ENCODE assay signal across 26 cellular contexts in the genomic region with DNA sequence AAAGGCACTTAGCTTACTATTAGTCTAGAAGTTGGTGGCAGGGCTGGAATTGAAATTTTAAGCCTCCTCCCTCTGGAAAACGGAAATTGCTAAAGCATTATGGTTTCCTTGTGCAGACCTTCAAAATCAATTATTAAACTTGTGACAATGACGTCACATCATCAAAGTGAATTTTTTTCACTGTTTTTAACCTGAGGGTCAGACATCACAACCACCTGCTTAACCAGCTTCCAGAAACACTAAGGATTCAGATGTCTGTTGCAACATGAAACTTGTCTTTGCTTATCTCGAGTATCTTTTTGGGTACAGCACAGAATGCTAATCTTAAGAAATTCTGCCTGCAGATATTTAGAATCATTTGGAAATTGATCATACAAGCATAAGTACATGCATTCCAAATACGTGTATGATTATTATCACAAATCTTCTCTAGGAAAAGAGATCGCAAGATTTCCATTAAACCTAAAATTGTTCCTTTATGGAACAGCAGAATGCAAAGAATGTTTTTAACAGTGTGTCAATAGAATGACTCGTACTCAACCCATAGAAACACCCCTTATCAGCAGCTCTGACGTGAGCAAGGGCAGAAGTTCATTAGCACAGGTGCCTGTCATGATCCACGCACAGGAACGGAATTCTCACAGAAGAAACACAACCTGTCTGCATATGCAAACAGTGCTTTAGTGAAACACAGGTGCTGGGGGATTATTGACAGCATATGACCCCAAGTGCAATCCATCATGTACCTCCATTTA. TPM values are rescaled to one million over a fixed set of nuclear protein-coding genes. Genes with fewer than 3 reads are reported as not detected.
A peak's percentile ranks its signal among the peaks of the same experiment; 100 is the strongest.
DNase-seq lines count a peak whose midpoint lies in the region; ATAC-seq, FAIRE-seq and TF ChIP-seq lines count a peak whose summit lies in the region.
"Had no signal": no experiment of that assay in that cellular context is flagged by ENCODE, and none has a peak within 500 bp of the region (broad histone marks: within the 10 kb centered on the region; RNA-seq: fewer than 3 reads in every experiment).

No MANE protein-coding gene starts in this region.

- intact Hi-C loops in cardiac septum (cut with DNase I), result loop anchor here (10.0 kb wide), 1 partner anchor 119 kb away; no protein-coding TSS in a partner anchor
- intact Hi-C loops in right cardiac atrium (cut with DNase I), result loop anchor here in 1 of 4 donors (10.0 kb wide), 1 partner anchor 49 kb away; the partner anchor contains the start of gene LARP4B

- DNase-seq in cardiac septum (ENCODE audit: low spot score), result peak; percentile 4
- DNase-seq in right cardiac atrium, result no peak
- DNase-seq in bronchial epithelial cell (ENCODE audit: low read depth), result peak; percentile 22
- DNase-seq in lung (ENCODE audit: low spot score), result peak; percentile 62
- DNase-seq in GM13976 (ENCODE audit: low spot score), result no peak
- DNase-seq: activated B cell treated with CpG ODN at 0.5 μM for 24 hours; activated CD8-positive, alpha-beta T cell treated with anti-CD3 and anti-CD28 coated beads for 36 hours; activated T-cell treated with anti-CD3 and anti-CD28 coated beads, Interleukin-2, amount 50 U/mL, for 4 hours; CD4-positive, alpha-beta T cell; effector CD8-positive, alpha-beta T cell; hypothalamus; left cardiac atrium; NCI-H510A treated with DMSO at 0.1 percent for 48 hours; ovary; SHP77 treated with DMSO at 0.1 percent for 48 hours; stimulated activated CD4-positive, alpha-beta T cell treated with anti-CD3 and anti-CD28 coated beads, Interleukin-12 subunit alpha, Interleukin-12 subunit beta, amount 100 ng/mL, for 4 hours; T-helper 2 cell; transverse colon had no signal

- no peaks in the 10 kb centered on the region for H3K9me3 ChIP-seq in right cardiac atrium (ENCODE audit: control insufficient read depth, low read length)
- H3K9me3 ChIP-seq in lung (ENCODE audit: control insufficient read depth in 2 of 2, insufficient read depth in 1 of 2, low read length in 1 of 2), result peaks cover 1 to 10% of the 10 kb centered on the region in 2 donors
- H3K9me3 ChIP-seq: ovary had no signal

- H3K27me3 ChIP-seq in right cardiac atrium (ENCODE audit: control insufficient read depth, insufficient read depth) (no peaks in the 10 kb centered on the region), bronchial epithelial cell (ENCODE audit: control insufficient read depth, insufficient read depth, low read length) (no peaks in the 10 kb centered on the region), lung (ENCODE audit: control insufficient read depth, insufficient read depth) (no peaks in the 10 kb centered on the region)
- H3K27me3 ChIP-seq: ovary, transverse colon had no signal

- no peak overlapping the region for H3K4me3 ChIP-seq in right cardiac atrium (ENCODE audit: low read length)
- H3K4me3 ChIP-seq in bronchial epithelial cell (ENCODE audit: low read depth, low read length), result no peak overlapping the region
- H3K4me3 ChIP-seq in lung, result no peak overlapping the region
- H3K4me3 ChIP-seq: ovary, transverse colon had no signal

- H3K27ac ChIP-seq in right cardiac atrium (ENCODE audit: low read length) (no peak overlapping the region), lung (ENCODE audit: low read depth in 1 of 2, low read length in 1 of 2) (peak overlapping the region in 1 of 2 donors; percentile 67)
- H3K27ac ChIP-seq: ovary, transverse colon had no signal

- no peak for FAIRE-seq in bronchial epithelial cell (lab: Jason Lieb, UNC)

- TF ChIP-seq CTCF in bronchial epithelial cell (IDR thresholded peaks at IDR 0.05; ENCODE audit: insufficient read depth, low read length, severe bottlenecking) (no peak), lung (IDR thresholded peaks at IDR 0.05; ENCODE audit: control extremely low read depth, extremely low read depth) (no peak), GM13976 (IDR thresholded peaks at IDR 0.05; ENCODE audit: borderline replicate concordance, control extremely low read depth, extremely low read depth, insufficient read depth, missing control alignments) (no peak)

- H3K36me3 ChIP-seq in bronchial epithelial cell (ENCODE audit: control insufficient read depth, insufficient read depth, low read length) (no peaks in the 10 kb centered on the region), lung (ENCODE audit: control insufficient read depth in 2 of 2, insufficient read depth in 2 of 2, low read length in 2 of 2) (peaks cover 0 to 1% of the 10 kb centered on the region in 2 donors)
- H3K36me3 ChIP-seq: ovary, transverse colon had no signal

- ATAC-seq in right cardiac atrium (no peak), lung (ENCODE audit: insufficient read depth, low FRiP score) (no peak), GM19351 (IDR thresholded peaks at IDR 0.05; ENCODE audit: unreplicated experiment) (no peak), GM19467 (IDR thresholded peaks at IDR 0.05; ENCODE audit: unreplicated experiment) (no peak), HG02763 (IDR thresholded peaks at IDR 0.05; ENCODE audit: unreplicated experiment) (no peak)
- ATAC-seq: activated CD8-positive, alpha-beta T cell treated with anti-CD3 and anti-CD28 coated beads for 36 hours; activated naive CD4-positive, alpha-beta T cell treated with anti-CD3 and anti-CD28 coated beads, Interleukin-2, amount 50 U/mL, for 72 hours; activated T-cell treated with anti-CD3 and anti-CD28 coated beads, Interleukin-2, amount 50 U/mL, for 4 hours; left cardiac atrium; stimulated activated memory B cell treated with anti-CD40 and anti-IgM and Interleukin-4, amounts not matched to agents 10 μg/mL and 1 μg/mL and 100 μg/mL, for 72 hours had no signal

- in situ Hi-C loops in GM13976 (cut with MboI; ENCODE audit: low sequenced_read_pairs, unreplicated experiment), result no loop called here

- WGBS in right cardiac atrium, result 80% methylated on average over 9 of the region's 9 CpGs
- WGBS in lung, 2 donors, result 72 to 81% methylated on average over 9 of the region's 9 CpGs

- H3K4me1 ChIP-seq in right cardiac atrium (ENCODE audit: control insufficient read depth, insufficient read depth, low read length) (peaks cover 4% of the 10 kb centered on the region), lung (ENCODE audit: control insufficient read depth in 2 of 2, insufficient read depth in 2 of 2, low read length in 2 of 2) (peaks cover under 1 to 5% of the 10 kb centered on the region in 2 donors)

RNA-seq across cellular contexts. Expression of gene GTPBP4, which starts 4.1 kb away (rescaled TPM):
- total RNA-seq in cardiac septum (33.1 TPM), right cardiac atrium (10 to 100 TPM; 22.9 to 29.8 (median 27.5) TPM), bronchial epithelial cell (45.0 and 74.4 TPM in 2 replicates), lung (10 to 100 TPM; 36.5 to 43.6 TPM)
- polyA plus RNA-seq in right cardiac atrium (16.8 TPM), lung (10 to 100 TPM; 17.6 to 41.7 TPM)

RNA-seq across cellular contexts. Expression of gene IDI2, which starts 41.5 kb away (rescaled TPM):
- total RNA-seq in cardiac septum (0.51 TPM), right cardiac atrium (under 1 TPM in 2 of 4 donors, not detected in 2; 0.23 to 0.29 TPM), bronchial epithelial cell (not detected in 2 replicates), lung (under 1 TPM in 1 of 2 donors, not detected in 1; 0.18 TPM)
- polyA plus RNA-seq in right cardiac atrium (0.23 TPM), lung (under 1 TPM; 0.05 to 0.08 TPM)
- total RNA-seq: activated B cell treated with CpG ODN at 0.5 μM for 24 hours; activated CD8-positive, alpha-beta T cell treated with anti-CD3 and anti-CD28 coated beads for 36 hours; activated naive CD4-positive, alpha-beta T cell treated with anti-CD3 and anti-CD28 coated beads, Interleukin-2, amount 50 U/mL, for 72 hours; activated T-cell treated with anti-CD3 and anti-CD28 coated beads, Interleukin-2, amount 50 U/mL, for 4 hours; CD4-positive, alpha-beta T cell; Daoy; fibroblast of lung; left cardiac atrium; myocyte; ovary; transverse colon had no signal
- polyA plus RNA-seq: fibroblast of lung, ovary had no signal

RNA-seq across cellular contexts. Expression of gene LARP4B, which starts 52.6 kb away (rescaled TPM):
- total RNA-seq in cardiac septum (69.8 TPM), right cardiac atrium (10 to 100 TPM; 46.9 to 59.3 (median 50.5) TPM), bronchial epithelial cell (31.1 and 41.5 TPM in 2 replicates), lung (100 to 1,000 TPM; 108 to 133 TPM)
- polyA plus RNA-seq in right cardiac atrium (12.1 TPM), lung (10 to 100 TPM; 24.7 to 26.1 TPM)

Comparison
In these comparisons a context has a peak if more than half of its experiments do, and no peak if none do; other contexts are left out.
1. DNase-seq: peak in cardiac septum (single experiment), bronchial epithelial cell (single experiment) and lung (single experiment); none in right cardiac atrium (0 of 3) and GM13976 (single experiment).